Comparison of ENCODE assay signal across 7 cellular contexts in the genomic region with DNA sequence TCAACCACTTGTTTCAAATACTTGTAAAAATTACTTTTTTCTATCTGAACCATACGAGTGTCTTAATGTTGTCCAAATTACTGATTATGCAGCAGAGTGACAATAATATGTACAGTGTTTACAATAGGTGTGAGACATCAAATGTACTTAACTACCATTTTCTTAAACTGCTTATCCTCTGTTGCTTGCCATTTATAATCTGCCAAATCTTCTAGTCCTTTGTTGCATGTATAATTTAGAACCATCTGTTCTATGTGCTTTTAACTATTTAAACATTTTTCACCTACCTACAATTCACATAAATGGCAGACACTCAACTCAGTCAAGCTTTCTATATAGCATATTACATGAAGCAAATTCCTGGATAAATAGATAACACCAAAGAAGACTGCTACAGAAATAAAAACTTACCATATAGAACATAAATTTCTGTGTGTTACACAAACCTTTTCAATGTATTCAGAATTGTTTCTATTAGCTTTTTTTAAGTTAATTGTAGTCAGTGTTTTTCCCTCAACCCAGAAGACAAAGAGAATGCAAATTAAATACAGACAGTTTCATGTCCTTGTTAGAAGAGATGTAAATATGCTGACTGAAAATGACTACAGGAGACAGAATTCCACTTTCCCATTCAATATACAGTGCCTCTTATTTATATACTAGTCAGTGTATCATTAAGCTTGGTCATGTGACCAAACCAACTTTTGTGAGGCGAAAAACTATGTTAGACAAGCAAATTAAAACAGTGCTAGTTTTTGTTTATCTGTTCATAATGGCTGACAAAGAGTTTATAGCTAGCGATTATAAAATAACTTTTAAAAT. TPM values are rescaled to one million over a fixed set of nuclear protein-coding genes. Genes with fewer than 3 reads are reported as not detected.
DNase-seq lines count a peak whose midpoint lies in the region; ATAC-seq, FAIRE-seq and TF ChIP-seq lines count a peak whose summit lies in the region.

No MANE protein-coding gene starts in this region.

- H3K27ac ChIP-seq in endothelial cell of umbilical vein (ENCODE audit: insufficient read depth, low read depth, low read length) (peak overlapping the region; percentile 100), pancreas (peak overlapping the region; percentile 91 to 99 (median 96))

- POLR2A ChIA-PET in endothelial cell of umbilical vein (lab: Charles Lee), result interaction anchor here (0.6 to 2.4 kb wide), 3 partner anchors 64 to 100 kb away, joined by 3 to 18 read pairs (median 5); partner anchors contain the start of gene MARCHF7

- CTCF ChIA-PET in endothelial cell of umbilical vein (lab: Charles Lee), result interaction anchor here (1.0 to 1.7 kb wide), 4 partner anchors 9 to 354 kb away, joined by 3 to 5 read pairs (median 4); partner anchors contain the start of gene MARCHF7

- 2 to 4% methylated on average over 3 of the region's 3 CpGs for whole genome bisulfite sequencing in pancreas, 2 donors

- DNase-seq in H7, result no peak
- peak; percentile 46 for DNase-seq in NCI-H82 treated with DMSO at 0.1 percent for 48 hours (lab: John Stamatoyannopoulos, UW; ENCODE audit: unreplicated experiment)
- DNase-seq in endothelial cell of umbilical vein (ENCODE audit: low read depth, low spot score), result peak; percentile 72
- no peak for DNase-seq in pancreas
- DNase-seq in AG20443 (ENCODE audit: low spot score), result no peak

- H2AFZ ChIP-seq in endothelial cell of umbilical vein (ENCODE audit: low read depth, low read length), result no peak overlapping the region

- TF ChIP-seq CTCF in endothelial cell of umbilical vein (IDR thresholded peaks at IDR 0.05; ENCODE audit: extremely low read depth in 1 of 2, insufficient read depth in 1 of 2, low read depth in 1 of 2, low read length in 2 of 2), result no peak
- TF ChIP-seq CTCF in pancreas (IDR thresholded peaks at IDR 0.05), result no peak

- no peaks in the 10 kb centered on the region for H3K27me3 ChIP-seq in H7 (ENCODE audit: control insufficient read depth, insufficient read depth, low read length)
- H3K27me3 ChIP-seq in endothelial cell of umbilical vein (ENCODE audit: control insufficient read depth in 2 of 2, insufficient read depth in 2 of 2, low read length in 2 of 2), result no peaks in the 10 kb centered on the region
- no peaks in the 10 kb centered on the region for H3K27me3 ChIP-seq in pancreas

- H3K9me1 ChIP-seq in endothelial cell of umbilical vein (replicated peaks; ENCODE audit: control insufficient read depth, extremely low read depth, insufficient read depth, low read length), result no peaks in the 10 kb centered on the region

- ATAC-seq in pancreas, result peak in 1 of 4 donors; percentile 1
- no peak for ATAC-seq in GM18867 (IDR thresholded peaks at IDR 0.05; ENCODE audit: unreplicated experiment)
- ATAC-seq in GM19395 (IDR thresholded peaks at IDR 0.05; ENCODE audit: unreplicated experiment), result no peak

- peak overlapping the region; percentile 89 for H3K4me3 ChIP-seq in H7 (ENCODE audit: insufficient read depth, low read depth, low read length)
- H3K4me3 ChIP-seq in endothelial cell of umbilical vein (replicated peaks in 1 of 3; ENCODE audit: insufficient read depth in 1 of 3, low read depth in 1 of 3, low read length in 3 of 3), result peak overlapping the region; percentile 49 to 100 (median 100)
- H3K4me3 ChIP-seq in pancreas, result peak overlapping the region in 3 of 4 donors; percentile 57 to 73 (median 71)

- no peak for TF ChIP-seq POLR2A in endothelial cell of umbilical vein (IDR thresholded peaks at IDR 0.05; ENCODE audit: low read depth, low read length)

- peaks cover 37% of the 10 kb centered on the region for H3K79me2 ChIP-seq in endothelial cell of umbilical vein (ENCODE audit: control insufficient read depth, insufficient read depth, low read length)

- H3K4me2 ChIP-seq in endothelial cell of umbilical vein (ENCODE audit: insufficient read depth, low read length), result peak overlapping the region; percentile 100

- no peaks in the 10 kb centered on the region for H3K36me3 ChIP-seq in H7 (replicated peaks; ENCODE audit: control insufficient read depth, insufficient read depth, low read length)
- no peaks in the 10 kb centered on the region for H3K36me3 ChIP-seq in endothelial cell of umbilical vein (ENCODE audit: control insufficient read depth in 2 of 2, extremely low read depth in 1 of 2, insufficient read depth in 2 of 2, low read length in 2 of 2)
- no peaks in the 10 kb centered on the region for H3K36me3 ChIP-seq in pancreas

- intact Hi-C loops in endothelial cell of umbilical vein (cut with micrococcal nuclease), result loop anchor here (2.0 to 10.0 kb wide), 3 partner anchors 183 to 351 kb away; no protein-coding TSS in a partner anchor
- intact Hi-C loops in pancreas (cut with DNase I), result no loop called here

- no peaks in the 10 kb centered on the region for H3K9me3 ChIP-seq in endothelial cell of umbilical vein (replicated peaks; ENCODE audit: control insufficient read depth, insufficient read depth, low read length)
- peaks cover 0 to 3% (median 0%) of the 10 kb centered on the region in 4 donors for H3K9me3 ChIP-seq in pancreas

- H3K4me1 ChIP-seq in endothelial cell of umbilical vein (ENCODE audit: control insufficient read depth, extremely low read depth, insufficient read depth, low read length), result peaks cover 30% of the 10 kb centered on the region
- peaks cover 26 to 56% (median 45%) of the 10 kb centered on the region in 3 donors for H3K4me1 ChIP-seq in pancreas

- FAIRE-seq in endothelial cell of umbilical vein (lab: Jason Lieb, UNC) (no peak), pancreas (lab: Jason Lieb, UNC) (peak; percentile 68)

- no TSS peak for BruUV-seq in endothelial cell of umbilical vein (replicated peaks; lab: Mats Ljungman, UMichigan)

- dilution Hi-C loops in endothelial cell of umbilical vein (cut with MboI; ENCODE audit: extremely low pct_ligation_motif_present, low sequenced_read_pairs), result loop anchor here (25.0 kb wide), 1 partner anchor 99 kb away; the partner anchor contains the start of gene MARCHF7

- H3K9ac ChIP-seq in endothelial cell of umbilical vein (replicated peaks; ENCODE audit: extremely low read depth, insufficient read depth, low read length), result peak overlapping the region; percentile 100

- H4K20me1 ChIP-seq in endothelial cell of umbilical vein (replicated peaks; ENCODE audit: control insufficient read depth, extremely low read depth, insufficient read depth, low read length), result peaks cover 5% of the 10 kb centered on the region

TF ChIP-seq in endothelial cell of umbilical vein, 7 proteins besides CTCF, POLR2A, EP300 and RAD21:
- TF ChIP-seq POLR2AphosphoS5 (IDR thresholded peaks at IDR 0.05; ENCODE audit: insufficient read depth, low read depth, low read length), result no peak
- no peak for TF ChIP-seq GATA2 (IDR thresholded peaks at IDR 0.05; ENCODE audit: insufficient read depth, insufficient read length, low read depth, low read length)
- no peak for TF ChIP-seq MYC (IDR thresholded peaks at IDR 0.05; ENCODE audit: low read depth, low read length)

RNA-seq across cellular contexts. Expression of gene BAZ2B, which starts 2.6 kb away (rescaled TPM):
- total RNA-seq in H7 (2014; rRNA removed; shearing (Covaris generic)), result 16.3 and 27.9 TPM in 2 replicates
- 69.8 and 73.8 TPM in 2 replicates for total RNA-seq in endothelial cell of umbilical vein
- polyA plus RNA-seq in endothelial cell of umbilical vein, result 22.1 and 24.9 TPM in 2 replicates
- polyA plus RNA-seq in endothelial cell of umbilical vein (2011; cell fraction: cytosol; rRNA removed), result 16.8 and 17.9 TPM in 2 replicates
- 85.7 and 110 TPM in 2 replicates for polyA plus RNA-seq in endothelial cell of umbilical vein (2011; cell fraction: nucleus; rRNA removed)
- polyA plus RNA-seq in endothelial cell of umbilical vein (2012), result 53.1 and 53.7 TPM in 2 replicates
- polyA minus RNA-seq in endothelial cell of umbilical vein, result 215 and 235 TPM in 2 replicates
- polyA minus RNA-seq in endothelial cell of umbilical vein (2011; cell fraction: cytosol; rRNA and poly(A)+ RNA removed), result 23.7 TPM
- polyA minus RNA-seq in endothelial cell of umbilical vein (2011; cell fraction: nucleus; rRNA and poly(A)+ RNA removed), result 307 and 447 TPM in 2 replicates
- total RNA-seq in pancreas, result 10 to 100 TPM; 22.9 to 52.1 (median 36.0) TPM
- polyA plus RNA-seq in pancreas, result 10 to 100 TPM; 14.4 to 15.5 TPM

Comparison
In these comparisons a context has a peak if more than half of its experiments do, and no peak if none do; other contexts are left out.
1. DNase-seq: peak in NCI-H82 treated with DMSO at 0.1 percent for 48 hours (single experiment) and endothelial cell of umbilical vein (single experiment); none in H7 (single experiment), pancreas (0 of 6) and AG20443 (single experiment).
2. Peak in every context shown above with its lines, with median percentiles within 50 percentile points of each other: H3K4me3 ChIP-seq.